9 cellular contexts compared by ENCODE assay signal in genomic region chr1:117657031-117657430, GRCh38. TPM values are rescaled to one million over a fixed set of nuclear protein-coding genes. Genes with fewer than 3 reads are reported as not detected.
DNase-seq lines count a peak whose midpoint lies in the region; ATAC-seq, FAIRE-seq and TF ChIP-seq lines count a peak whose summit lies in the region.
"Had no signal": no experiment of that assay in that cellular context is flagged by ENCODE, and none has a peak within 500 bp of the region (broad histone marks: within the 10 kb centered on the region; RNA-seq: fewer than 3 reads in every experiment).

No MANE protein-coding gene starts in this region.

- no peak for TF ChIP-seq POLR2A in HepG2 (IDR thresholded peaks at IDR 0.05; ENCODE audit: insufficient read depth in 1 of 2, low read depth in 2 of 2, low read length in 2 of 2)

- no peak overlapping the region for H3K9ac ChIP-seq in HepG2 (ENCODE audit: insufficient read depth, low read depth, low read length)

- CTCF ChIA-PET in CD8-positive, alpha-beta T cell (lab: Charles Lee): interaction anchor here (0.7 to 4.8 kb wide), 7 partner anchors 9 to 892 kb away, joined by 3 to 29 read pairs (median 6); partner anchors contain the start of gene TENT5C
- CTCF ChIA-PET in HepG2 (lab: Yijun Ruan, JAX; ENCODE audit: low intra/inter-chr PET ratio, low total read pairs): no interaction called here

- intact Hi-C loops in CD8-positive, alpha-beta T cell (cut with DNase I, micrococcal nuclease): loop anchor here (2.0 to 5.0 kb wide), 7 partner anchors 16 to 895 kb away; partner anchors contain the start of genes MAN1A2 (in 2 of the 2) and TENT5C (in 1 of the 2)
- intact Hi-C loops in HepG2 (cut with micrococcal nuclease; ENCODE audit: unreplicated experiment): no loop called here

- DNase-seq in CD8-positive, alpha-beta T cell: peak in 1 of 7 experiments; percentile 59
- no peak for DNase-seq in activated naive CD8-positive, alpha-beta T cell treated with anti-CD3 and anti-CD28 coated beads, Interleukin-2, amount 50 U/mL, for 24 hours
- DNase-seq in HepG2 (ENCODE audit: low spot score) (peak; percentile 12), D341Med (ENCODE audit: low spot score) (no peak), SHP77 treated with DMSO at 0.1 percent for 48 hours (lab: John Stamatoyannopoulos, UW) (no peak), NCI-H1436 (lab: John Stamatoyannopoulos, UW) (no peak)
- DNase-seq: pancreas had no signal

- WGBS in HepG2 (ENCODE audit: low lambda C conversion rate): 43% methylated on average over 3 of the region's 3 CpGs

- no TSS peak for BruUV-seq in HepG2 (replicated peaks; lab: Mats Ljungman, UMichigan)

- no peak overlapping the region; the same call in 1 of the 2 replicates for H3K4me2 ChIP-seq in HepG2 (ENCODE audit: low read depth, low read length)

- peaks cover 3% of the 10 kb centered on the region for H3K9me3 Mint-ChIP-seq in CD8-positive, alpha-beta T cell
- peaks cover 0 to 2% (median under 1%) of the 10 kb centered on the region in 3 donors for H3K9me3 Mint-ChIP-seq in IgD-negative memory B cell
- H3K9me3 Mint-ChIP-seq in activated naive CD8-positive, alpha-beta T cell treated with anti-CD3 and anti-CD28 coated beads, Interleukin-2, amount 50 U/mL, for 24 hours: peaks cover 6% of the 10 kb centered on the region

- no peaks in the 10 kb centered on the region for H3K36me3 ChIP-seq in CD8-positive, alpha-beta T cell (ENCODE audit: insufficient read depth, low read length)
- H3K36me3 ChIP-seq in HepG2 (replicated peaks in 1 of 2; ENCODE audit: control insufficient read depth in 1 of 2, insufficient read depth in 2 of 2, low read length in 2 of 2): no peaks in the 10 kb centered on the region
- H3K36me3 ChIP-seq: pancreas had no signal

- H3K4me3 Mint-ChIP-seq in CD8-positive, alpha-beta T cell: peak overlapping the region; percentile 69
- H3K4me3 Mint-ChIP-seq in IgD-negative memory B cell: peak overlapping the region in 2 of 4 donors; percentile 18 to 79
- H3K4me3 Mint-ChIP-seq in activated naive CD8-positive, alpha-beta T cell treated with anti-CD3 and anti-CD28 coated beads, Interleukin-2, amount 50 U/mL, for 24 hours: no peak overlapping the region

- H3K4me3 ChIP-seq in CD8-positive, alpha-beta T cell (ENCODE audit: low read depth, low read length): no peak overlapping the region
- H3K4me3 ChIP-seq in HepG2 (replicated peaks in 1 of 3; ENCODE audit: insufficient read depth in 1 of 3, low read depth in 2 of 3, low read length in 3 of 3): no peak overlapping the region
- H3K4me3 ChIP-seq: pancreas had no signal

- POLR2A ChIA-PET in CD8-positive, alpha-beta T cell (lab: Charles Lee): interaction anchor here (0.6 to 7.1 kb wide), 6 partner anchors 8 to 50 kb away, joined by 3 to 65 read pairs (median 5); partner anchors contain the start of gene TENT5C
- POLR2A ChIA-PET in HepG2 (lab: Yijun Ruan, JAX): no interaction called here

- no peak for FAIRE-seq in HepG2 (lab: Jason Lieb, UNC)
- FAIRE-seq: pancreas had no signal

- ATAC-seq in CD8-positive, alpha-beta T cell: peak; percentile 7
- no peak for ATAC-seq in activated naive CD8-positive, alpha-beta T cell treated with anti-CD3 and anti-CD28 coated beads, Interleukin-2, amount 50 U/mL, for 24 hours
- ATAC-seq in HepG2 (no peak), GM19395 (IDR thresholded peaks at IDR 0.05; ENCODE audit: unreplicated experiment) (no peak)

- peaks cover under 1% of the 10 kb centered on the region for H3K36me3 Mint-ChIP-seq in CD8-positive, alpha-beta T cell
- no peaks in the 10 kb centered on the region for H3K36me3 Mint-ChIP-seq in IgD-negative memory B cell
- peaks cover 4% of the 10 kb centered on the region for H3K36me3 Mint-ChIP-seq in activated naive CD8-positive, alpha-beta T cell treated with anti-CD3 and anti-CD28 coated beads, Interleukin-2, amount 50 U/mL, for 24 hours (ENCODE audit: low read depth)

- peaks cover 19% of the 10 kb centered on the region for H3K27me3 Mint-ChIP-seq in CD8-positive, alpha-beta T cell (ENCODE audit: low read depth)
- no peaks in the 10 kb centered on the region for H3K27me3 Mint-ChIP-seq in IgD-negative memory B cell
- H3K27me3 Mint-ChIP-seq in activated naive CD8-positive, alpha-beta T cell treated with anti-CD3 and anti-CD28 coated beads, Interleukin-2, amount 50 U/mL, for 24 hours: peaks cover 33% of the 10 kb centered on the region

- no peak for TF ChIP-seq CTCF in CD8-positive, alpha-beta T cell (IDR thresholded peaks at IDR 0.05)
- no peak for TF ChIP-seq CTCF in HepG2 (CRISPR knock-in tag; IDR thresholded peaks at IDR 0.05)

- H4K20me1 ChIP-seq in HepG2 (ENCODE audit: insufficient read depth, low read length): no peaks in the 10 kb centered on the region

- peaks cover 6% of the 10 kb centered on the region for H3K27me3 ChIP-seq in CD8-positive, alpha-beta T cell (ENCODE audit: insufficient read depth, low read length)
- peaks cover 0 to 10% of the 10 kb centered on the region in 2 experiments; a peak in 2 of 5 replicates for H3K27me3 ChIP-seq in HepG2 (ENCODE audit: control insufficient read depth in 1 of 2, insufficient read depth in 2 of 2, low read length in 2 of 2)
- H3K27me3 ChIP-seq: pancreas had no signal

- H3K27ac Mint-ChIP-seq in CD8-positive, alpha-beta T cell: peak overlapping the region; percentile 94
- H3K27ac Mint-ChIP-seq in IgD-negative memory B cell: peak overlapping the region in 2 of 3 donors; percentile 63 to 90
- H3K27ac Mint-ChIP-seq in activated naive CD8-positive, alpha-beta T cell treated with anti-CD3 and anti-CD28 coated beads, Interleukin-2, amount 50 U/mL, for 24 hours: peak overlapping the region; percentile 15

- TF ChIP-seq RAD21 in HepG2 (CRISPR knock-in tag; IDR thresholded peaks at IDR 0.05): no peak

- TF ChIP-seq EP300 in HepG2 (IDR thresholded peaks at IDR 0.05; ENCODE audit: low read depth in 2 of 2, low read length in 2 of 2): no peak
- no peak for TF ChIP-seq EP300 in HepG2 (CRISPR knock-in tag; IDR thresholded peaks at IDR 0.05; ENCODE audit: borderline replicate concordance)

- no peak overlapping the region for H2AFZ ChIP-seq in HepG2 (ENCODE audit: low read length)

- H3K79me2 ChIP-seq in HepG2 (ENCODE audit: insufficient read depth, low read length): no peaks in the 10 kb centered on the region

- in situ Hi-C loops in HepG2 (cut with HindIII; ENCODE audit: extremely low pct_ligation_motif_present, low pct_unique_long_range_greater_than_20kb): no loop called here

- H3K27ac ChIP-seq in CD8-positive, alpha-beta T cell (ENCODE audit: low read depth, low read length): no peak overlapping the region
- no peak overlapping the region for H3K27ac ChIP-seq in HepG2 (ENCODE audit: extremely low read length, insufficient read depth, low read length)
- H3K27ac ChIP-seq: pancreas had no signal

- H3K4me1 ChIP-seq in CD8-positive, alpha-beta T cell (ENCODE audit: insufficient read depth, low read length): peaks cover 90% of the 10 kb centered on the region
- peaks cover 39% of the 10 kb centered on the region for H3K4me1 ChIP-seq in HepG2 (ENCODE audit: insufficient read depth, low read length)

- peaks cover 96% of the 10 kb centered on the region for H3K4me1 Mint-ChIP-seq in CD8-positive, alpha-beta T cell (ENCODE audit: low read depth)
- H3K4me1 Mint-ChIP-seq in IgD-negative memory B cell: peaks cover 75 to 92% (median 79%) of the 10 kb centered on the region in 3 donors
- H3K4me1 Mint-ChIP-seq in activated naive CD8-positive, alpha-beta T cell treated with anti-CD3 and anti-CD28 coated beads, Interleukin-2, amount 50 U/mL, for 24 hours: peaks cover 97% of the 10 kb centered on the region

- no peaks in the 10 kb centered on the region for H3K9me3 ChIP-seq in CD8-positive, alpha-beta T cell (ENCODE audit: low read length)
- no peaks in the 10 kb centered on the region for H3K9me3 ChIP-seq in HepG2 (ENCODE audit: low read length)
- H3K9me3 ChIP-seq: pancreas had no signal

TF ChIP-seq in HepG2, 621 proteins besides CTCF, POLR2A, EP300 and RAD21:
- TF ChIP-seq ZNF547 (CRISPR knock-in tag; IDR thresholded peaks at IDR 0.05) (no peak), FOSL2 (CRISPR knock-in tag; IDR thresholded peaks at IDR 0.05) (peak; percentile 63)

RNA-seq across cellular contexts. Expression of gene TENT5C, which starts 51.2 kb away (rescaled TPM):
- total RNA-seq in CD8-positive, alpha-beta T cell: 100 to 1,000 TPM; 146 to 150 TPM
- polyA plus RNA-seq in IgD-negative memory B cell (33.4 TPM), HepG2 (2011; rRNA removed) (0.30 and 0.38 TPM in 2 replicates)
- total RNA-seq in HepG2 (2016; rRNA removed; fragmentation: Illumina TruSeq; extraction: Trizol): 0.02 and 0.04 TPM in 2 replicates
- total RNA-seq in HepG2 (2016; cell fraction: cytosol; rRNA removed; fragmentation: Illumina TruSeq; extraction: Trizol; ENCODE audit: low read depth): not detected in 2 replicates
- 0.04 TPM in 1 of 2 replicates, not detected in the other for total RNA-seq in HepG2 (2016; cell fraction: insoluble cytoplasmic fraction; rRNA removed; fragmentation: Illumina TruSeq; extraction: Trizol)
- total RNA-seq in HepG2 (2016; cell fraction: membrane; rRNA removed; fragmentation: Illumina TruSeq; extraction: Trizol): 0.03 TPM in 1 of 2 replicates, not detected in the other
- total RNA-seq in HepG2 (2016; cell fraction: nucleus; rRNA removed; fragmentation: Illumina TruSeq; extraction: Trizol): 0.06 TPM in 1 of 2 replicates, not detected in the other
- polyA plus RNA-seq in HepG2 (2011; cell fraction: cytosol; rRNA removed): 0.28 and 0.33 TPM in 2 replicates
- 0.26 and 0.35 TPM in 2 replicates for polyA plus RNA-seq in HepG2 (2011; cell fraction: nucleus; rRNA removed)
- polyA plus RNA-seq in HepG2 (2012): 0.05 and 0.21 TPM in 2 replicates
- polyA plus RNA-seq in HepG2 (2016; cell fraction: cytosol; fragmentation: Illumina TruSeq; extraction: Trizol; ENCODE audit: low read depth): not detected in 2 replicates
- polyA plus RNA-seq in HepG2 (2016; cell fraction: insoluble cytoplasmic fraction; fragmentation: Illumina TruSeq; extraction: Trizol; ENCODE audit: low read depth): 0.03 and 0.04 TPM in 2 replicates
- not detected in 2 replicates for polyA plus RNA-seq in HepG2 (2016; cell fraction: membrane; fragmentation: Illumina TruSeq; extraction: Trizol; ENCODE audit: low read depth)
- polyA plus RNA-seq in HepG2 (2016; cell fraction: nucleus; fragmentation: Illumina TruSeq; extraction: Trizol; ENCODE audit: insufficient read depth, low read depth): not detected in 2 replicates
- 1.3 and 2.5 TPM in 2 replicates for polyA minus RNA-seq in HepG2 (2011; rRNA and poly(A)+ RNA removed; ENCODE audit: low replicate concordance)
- 0.88 and 0.99 TPM in 2 replicates for polyA minus RNA-seq in HepG2 (2011; cell fraction: cytosol; rRNA and poly(A)+ RNA removed)
- polyA minus RNA-seq in HepG2 (2011; cell fraction: nucleus; rRNA and poly(A)+ RNA removed): 1.3 and 1.4 TPM in 2 replicates

Comparison
In these comparisons a context has a peak if more than half of its experiments do, and no peak if none do; other contexts are left out.
1. H3K27ac Mint-ChIP-seq: peak in every context shown above with its lines; median percentile 94 in CD8-positive, alpha-beta T cell; 76 in IgD-negative memory B cell; 15 in activated naive CD8-positive, alpha-beta T cell treated with anti-CD3 and anti-CD28 coated beads, Interleukin-2, amount 50 U/mL, for 24 hours.
2. RNA of gene TENT5C, which starts 51.2 kb away (total RNA-seq): 146 to 150 TPM in CD8-positive, alpha-beta T cell; 0.02 to 0.06 TPM in HepG2; every median in the first group is over 100 times any median in the second.